22 cellular contexts compared by ENCODE assay signal in genomic region chr9:80881350-80881749, GRCh38.
"Had no signal": no experiment of that assay in that cellular context is flagged by ENCODE, and none has a peak within 500 bp of the region (broad histone marks: within the 10 kb centered on the region; RNA-seq: fewer than 3 reads in every experiment).

No MANE protein-coding gene starts in this region.

- H3K4me3 ChIP-seq: body of pancreas, heart right ventricle, sigmoid colon, testis, uterus had no signal

- H3K27me3 ChIP-seq: body of pancreas, heart right ventricle, sigmoid colon, testis, uterus had no signal

- H3K9me3 ChIP-seq: body of pancreas, sigmoid colon, testis, uterus had no signal

- H3K4me3 Mint-ChIP-seq: activated naive CD8-positive, alpha-beta T cell treated with anti-CD3 and anti-CD28 coated beads, Interleukin-2, amount 50 U/mL, for 24 hours; natural killer cell; T-helper 1 cell treated with Interleukin-12 subunit alpha and Interleukin-12 subunit beta and Interleukin-4 antibody, amounts not matched to agents 30 μg/mL and 1 μg/mL, for 36 hours had no signal

- H3K27ac Mint-ChIP-seq: activated naive CD8-positive, alpha-beta T cell treated with anti-CD3 and anti-CD28 coated beads, Interleukin-2, amount 50 U/mL, for 24 hours; natural killer cell; T-helper 1 cell treated with Interleukin-12 subunit alpha and Interleukin-12 subunit beta and Interleukin-4 antibody, amounts not matched to agents 30 μg/mL and 1 μg/mL, for 36 hours had no signal

- H3K4me1 Mint-ChIP-seq: activated naive CD8-positive, alpha-beta T cell treated with anti-CD3 and anti-CD28 coated beads, Interleukin-2, amount 50 U/mL, for 24 hours; natural killer cell had no signal

- ATAC-seq: activated naive CD8-positive, alpha-beta T cell treated with anti-CD3 and anti-CD28 coated beads, Interleukin-2, amount 50 U/mL, for 24 hours; body of pancreas; heart right ventricle; left ventricle myocardium superior; natural killer cell had no signal

- H3K4me1 ChIP-seq: body of pancreas, heart right ventricle, sigmoid colon, testis, uterus had no signal

- H3K36me3 Mint-ChIP-seq: natural killer cell had no signal

- H3K27ac ChIP-seq: body of pancreas, heart right ventricle, sigmoid colon, testis, uterus had no signal

- DNase-seq: activated CD4-positive, alpha-beta T cell treated with anti-CD3 and anti-CD28 coated beads for 4 hours; activated CD4-positive, alpha-beta T cell treated with anti-CD3 and anti-CD28 coated beads, Interleukin-2, amount 50 U/mL, for 48 hours; activated CD4-positive, CD25-positive, alpha-beta regulatory T cell; activated gamma-delta T cell; activated naive CD4-positive, alpha-beta T cell treated with anti-CD3 and anti-CD28 coated beads, Interleukin-2, amount 50 U/mL, for 16 hours; activated naive CD8-positive, alpha-beta T cell treated with anti-CD3 and anti-CD28 coated beads, Interleukin-2, amount 50 U/mL, for 24 hours; body of pancreas; heart right ventricle; kidney glomerular epithelial cell; left ventricle myocardium superior; mammary epithelial cell; midbrain; natural killer cell; posterior cingulate gyrus; sigmoid colon; stimulated activated CD4-positive, alpha-beta T cell treated with anti-CD3 and anti-CD28 coated beads, Interleukin-4, amount 100 ng/mL, for 1 hour; stimulated activated naive CD4-positive, alpha-beta T cell; T1000; testis; trophoblast cell; uterus had no signal

- H3K27me3 Mint-ChIP-seq: activated naive CD8-positive, alpha-beta T cell treated with anti-CD3 and anti-CD28 coated beads, Interleukin-2, amount 50 U/mL, for 24 hours had no signal

- H3K36me3 ChIP-seq: heart right ventricle, sigmoid colon, uterus had no signal
